ENCODE assay signal across 8 cellular contexts in genomic region chr5:62779010-62779422, GRCh38.
DNase-seq lines count a peak whose midpoint lies in the region; ATAC-seq, FAIRE-seq and TF ChIP-seq lines count a peak whose summit lies in the region.

No MANE protein-coding gene starts in this region.

- TF ChIP-seq CTCF in brain microvascular endothelial cell (IDR thresholded peaks at IDR 0.05; ENCODE audit: low read depth, low read length, missing control alignments): peak; percentile 73
- peak; percentile 29 to 52 for TF ChIP-seq CTCF in suprapubic skin (IDR thresholded peaks at IDR 0.05)

- H3K4me1 ChIP-seq in suprapubic skin: no peaks in the 10 kb centered on the region

- ATAC-seq in HG02973 (IDR thresholded peaks at IDR 0.05; ENCODE audit: unreplicated experiment) (peak; percentile 51), HG02981 (IDR thresholded peaks at IDR 0.05; ENCODE audit: unreplicated experiment) (no peak)

- no peak overlapping the region for H3K27ac ChIP-seq in brain microvascular endothelial cell
- no peak overlapping the region for H3K27ac ChIP-seq in suprapubic skin

- no peaks in the 10 kb centered on the region for H3K36me3 ChIP-seq in brain microvascular endothelial cell (replicated peaks)
- H3K36me3 ChIP-seq in suprapubic skin: no peaks in the 10 kb centered on the region

- no peak for TF ChIP-seq POLR2A in suprapubic skin (IDR thresholded peaks at IDR 0.05)

- in situ Hi-C loops in brain microvascular endothelial cell (cut with HindIII; ENCODE audit: low pct_ligation_motif_present, low sequenced_read_pairs): no loop called here

- peak; percentile 98 for FAIRE-seq in islet of Langerhans (lab: Jason Lieb, UNC)

- no peak for TF ChIP-seq EP300 in suprapubic skin (IDR thresholded peaks at IDR 0.05)

- H3K9me3 ChIP-seq in suprapubic skin: no peaks in the 10 kb centered on the region

- H3K27me3 ChIP-seq in brain microvascular endothelial cell (replicated peaks) (no peaks in the 10 kb centered on the region), suprapubic skin (no peaks in the 10 kb centered on the region)

- peak; percentile 57 for DNase-seq in activated CD8-positive, alpha-beta memory T cell treated with anti-CD3 and anti-CD28 coated beads for 24 hours
- DNase-seq in activated CD8-positive, alpha-beta memory T cell treated with anti-CD3 and anti-CD28 coated beads, Interleukin-2, amount 50 U/mL, for 48 hours: no peak
- DNase-seq in NCI-H526 (lab: John Stamatoyannopoulos, UW) (peak; percentile 15 to 75), brain microvascular endothelial cell (peak; percentile 47), suprapubic skin (ENCODE audit: low spot score in 2 of 2) (no peak)

- H3K4me3 ChIP-seq in brain microvascular endothelial cell (ENCODE audit: low read depth, low read length): no peak overlapping the region
- no peak overlapping the region for H3K4me3 ChIP-seq in suprapubic skin

- 21% methylated on average over 5 of the region's 5 CpGs for WGBS in suprapubic skin

Comparison
In these comparisons a context has a peak if more than half of its experiments do, and no peak if none do; other contexts are left out.
1. DNase-seq: peak in activated CD8-positive, alpha-beta memory T cell treated with anti-CD3 and anti-CD28 coated beads for 24 hours (single experiment), NCI-H526 (2 of 2) and brain microvascular endothelial cell (single experiment); none in activated CD8-positive, alpha-beta memory T cell treated with anti-CD3 and anti-CD28 coated beads, Interleukin-2, amount 50 U/mL, for 48 hours (single experiment) and suprapubic skin (0 of 2).